7 cellular contexts compared by ENCODE assay signal in the genomic region with DNA sequence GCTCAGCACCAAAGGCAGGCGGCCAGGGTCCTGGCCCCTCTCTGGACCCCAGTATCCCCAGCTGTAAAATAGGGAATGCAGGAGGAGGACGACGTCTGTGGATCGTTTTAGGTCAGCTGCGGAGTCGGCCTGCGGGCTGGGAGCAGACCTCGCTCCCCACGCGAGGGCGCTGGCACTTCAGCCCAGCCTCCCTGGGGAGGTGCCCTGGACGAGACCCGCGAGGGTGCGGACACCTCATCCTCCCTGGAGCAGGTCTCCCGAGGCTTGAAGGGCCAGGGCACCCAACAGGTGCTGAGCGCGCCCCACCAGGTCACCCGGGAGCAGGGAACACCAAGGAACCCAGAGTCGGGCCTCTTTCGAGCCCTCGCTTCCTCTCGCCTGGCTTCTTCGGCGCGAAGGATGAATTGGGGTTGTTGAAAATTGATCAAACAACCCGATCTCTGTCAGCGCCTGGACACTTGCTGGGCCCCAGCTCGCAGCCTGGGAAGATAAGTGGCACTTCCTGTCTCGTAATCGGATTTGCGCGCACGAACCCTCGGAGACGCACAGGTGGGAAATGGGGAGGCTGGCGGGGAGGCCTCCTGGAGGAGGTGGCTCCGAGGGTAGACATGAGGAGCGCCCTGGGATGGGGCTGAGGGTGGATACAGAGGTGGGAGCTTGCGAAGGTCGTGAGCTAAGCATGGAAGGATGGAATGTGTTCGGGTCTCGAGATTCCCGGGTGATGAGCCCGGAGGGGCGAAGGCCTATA. TPM values are rescaled to one million over a fixed set of nuclear protein-coding genes. Genes with fewer than 3 reads are reported as not detected.
A peak's percentile ranks its signal among the peaks of the same experiment; 100 is the strongest.
DNase-seq lines count a peak whose midpoint lies in the region; ATAC-seq lines count a peak whose summit lies in the region.

No MANE protein-coding gene starts in this region.

- ATAC-seq in GM18499 (IDR thresholded peaks at IDR 0.05; ENCODE audit: insufficient read depth, unreplicated experiment) (peak; percentile 10), HG03045 (IDR thresholded peaks at IDR 0.05; ENCODE audit: unreplicated experiment) (peak; percentile 29), left cardiac atrium (peak; percentile 80 to 83), HG02840 (IDR thresholded peaks at IDR 0.05; ENCODE audit: low FRiP score, unreplicated experiment) (no peak)

- H3K36me3 ChIP-seq in SK-N-MC (ENCODE audit: insufficient read depth, low read length) = no peaks in the 10 kb centered on the region

- DNase-seq in SK-N-MC (ENCODE audit: low read depth, low spot score) (no peak), left cardiac atrium (peak; percentile 70), putamen (ENCODE audit: low spot score) (peak; percentile 30)

- intact Hi-C loops in left cardiac atrium (cut with DNase I) = loop anchor here (2.0 to 5.0 kb wide), 2 partner anchors 35 to 37 kb away; no protein-coding TSS in a partner anchor

- H3K4me3 ChIP-seq in SK-N-MC = peak overlapping the region; percentile 69

- no peaks in the 10 kb centered on the region for H3K9me3 Mint-ChIP-seq in activated naive CD8-positive, alpha-beta T cell (ENCODE audit: low read depth)

- no peak overlapping the region for H3K27ac ChIP-seq in SK-N-MC

- no peak overlapping the region for H3K27ac Mint-ChIP-seq in activated naive CD8-positive, alpha-beta T cell

- peak overlapping the region; percentile 93 for H3K4me3 Mint-ChIP-seq in activated naive CD8-positive, alpha-beta T cell

- no peak overlapping the region for H3K9ac ChIP-seq in SK-N-MC (ENCODE audit: insufficient read length)

- peaks cover 44% of the 10 kb centered on the region for H3K4me1 Mint-ChIP-seq in activated naive CD8-positive, alpha-beta T cell (ENCODE audit: low read depth)

- peaks cover 12% of the 10 kb centered on the region for H3K27me3 Mint-ChIP-seq in activated naive CD8-positive, alpha-beta T cell

- H3K9me3 ChIP-seq in SK-N-MC (ENCODE audit: low read depth, low read length) = no peaks in the 10 kb centered on the region

- H3K36me3 Mint-ChIP-seq in activated naive CD8-positive, alpha-beta T cell = no peaks in the 10 kb centered on the region

RNA-seq across cellular contexts. Expression of a gene that starts 0.6 kb away (rescaled TPM):
- 1 to 10 TPM; 4.9 to 5.9 TPM for total RNA-seq in left cardiac atrium
